Comparison of ENCODE assay signal across 9 cellular contexts in genomic region chr15:79283252-79284048, GRCh38. TPM values are rescaled to one million over a fixed set of nuclear protein-coding genes. Genes with fewer than 3 reads are reported as not detected.
DNase-seq lines count a peak whose midpoint lies in the region; ATAC-seq, FAIRE-seq and TF ChIP-seq lines count a peak whose summit lies in the region.
"Had no signal": no experiment of that assay in that cellular context is flagged by ENCODE, and none has a peak within 500 bp of the region (broad histone marks: within the 10 kb centered on the region; RNA-seq: fewer than 3 reads in every experiment).

No MANE protein-coding gene starts in this region.

- no peaks in the 10 kb centered on the region for H3K36me3 ChIP-seq in NT2/D1 (ENCODE audit: insufficient read depth, insufficient read length, low read length)
- no peaks in the 10 kb centered on the region for H3K36me3 ChIP-seq in brain microvascular endothelial cell (replicated peaks)
- H3K36me3 ChIP-seq in keratinocyte (ENCODE audit: control insufficient read depth in 2 of 2, extremely low read depth in 1 of 2, insufficient read depth in 2 of 2, low read length in 2 of 2), result no peaks in the 10 kb centered on the region

- H2AFZ ChIP-seq in keratinocyte (ENCODE audit: control insufficient read depth, low read length), result no peak overlapping the region

- no peak overlapping the region for H3K4me3 ChIP-seq in NT2/D1 (ENCODE audit: insufficient read length, low read depth)
- no peak overlapping the region for H3K4me3 ChIP-seq in brain microvascular endothelial cell (ENCODE audit: low read depth, low read length)
- H3K4me3 ChIP-seq in keratinocyte (ENCODE audit: control insufficient read depth in 2 of 3, extremely low read depth in 1 of 3, insufficient read depth in 2 of 3, low read depth in 1 of 3, low read length in 3 of 3), result no peak overlapping the region

- H3K79me2 ChIP-seq in keratinocyte (ENCODE audit: control insufficient read depth, insufficient read depth, low read length), result no peaks in the 10 kb centered on the region

- peaks cover 3% of the 10 kb centered on the region for H3K4me1 ChIP-seq in NT2/D1 (ENCODE audit: insufficient read depth, insufficient read length)
- H3K4me1 ChIP-seq in keratinocyte (ENCODE audit: control insufficient read depth, extremely low read depth, insufficient read depth, low read length), result no peaks in the 10 kb centered on the region

- dilution Hi-C loops in keratinocyte (cut with MboI; ENCODE audit: extremely low pct_ligation_motif_present, low sequenced_read_pairs), result no loop called here

- FAIRE-seq in GM12891 (lab: Jason Lieb, UNC), result no peak
- FAIRE-seq in keratinocyte (lab: Jason Lieb, UNC), result no peak

- H3K9me3 ChIP-seq in NT2/D1 (ENCODE audit: insufficient read depth, low read length), result no peaks in the 10 kb centered on the region
- H3K9me3 ChIP-seq in keratinocyte (ENCODE audit: control insufficient read depth, low read depth, low read length), result no peaks in the 10 kb centered on the region

- in situ Hi-C loops in brain microvascular endothelial cell (cut with HindIII; ENCODE audit: low pct_ligation_motif_present, low sequenced_read_pairs), result no loop called here

- H3K9me1 ChIP-seq in keratinocyte (ENCODE audit: control insufficient read depth, extremely low read depth, insufficient read depth, low read length), result no peaks in the 10 kb centered on the region

- DNase-seq in GM12891 (ENCODE audit: insufficient read length, low spot score), result peak; percentile 37
- DNase-seq in NT2/D1 (ENCODE audit: low read depth, low spot score), result peak; percentile 36
- DNase-seq in brain microvascular endothelial cell, result peak; percentile 18
- no peak for DNase-seq in keratinocyte (ENCODE audit: low read depth, low spot score)
- DNase-seq in superior temporal gyrus (ENCODE audit: extremely low spot score), result peak; percentile 36
- no peak for DNase-seq in SW480 (ENCODE audit: low spot score)
- DNase-seq in H4 (ENCODE audit: low spot score), result no peak

- H3K27ac ChIP-seq in brain microvascular endothelial cell (no peak overlapping the region), keratinocyte (ENCODE audit: control insufficient read depth, insufficient read depth, low read length) (no peak overlapping the region)
- H3K27ac ChIP-seq: HL-60 had no signal

- no peak for TF ChIP-seq CTCF in brain microvascular endothelial cell (IDR thresholded peaks at IDR 0.05; ENCODE audit: low read depth, low read length, missing control alignments)
- no peak for TF ChIP-seq CTCF in keratinocyte (optimal IDR thresholded peaks at IDR 0.05 in 1 of 3, IDR thresholded peaks at IDR 0.05 in 1 of 3, conservative IDR thresholded peaks at IDR 0.05 in 1 of 3; ENCODE audit: extremely low read depth in 1 of 3, insufficient read depth in 2 of 3, low read length in 3 of 3)

- H3K9ac ChIP-seq in NT2/D1 (ENCODE audit: insufficient read length, low read depth) (no peak overlapping the region), keratinocyte (ENCODE audit: control insufficient read depth, extremely low read depth, insufficient read depth, low read length) (no peak overlapping the region)

- H3K27me3 ChIP-seq in NT2/D1 (ENCODE audit: insufficient read depth, insufficient read length), result peaks cover 66% of the 10 kb centered on the region
- H3K27me3 ChIP-seq in brain microvascular endothelial cell (replicated peaks), result peaks cover 23% of the 10 kb centered on the region
- H3K27me3 ChIP-seq in keratinocyte (ENCODE audit: control insufficient read depth, extremely low read depth, insufficient read depth, low read length), result peaks cover 27% of the 10 kb centered on the region

- TF ChIP-seq POLR2A in GM12891 (IDR thresholded peaks at IDR 0.05; ENCODE audit: low read depth, low read length), result no peak

- H3K4me2 ChIP-seq in keratinocyte (ENCODE audit: control insufficient read depth, extremely low read depth, insufficient read depth, low read depth, low read length), result peak overlapping the region; percentile 42

- H4K20me1 ChIP-seq in keratinocyte (ENCODE audit: control insufficient read depth, extremely low read depth, insufficient read depth, low read length), result no peaks in the 10 kb centered on the region

- ATAC-seq in HG03159 (IDR thresholded peaks at IDR 0.05; ENCODE audit: unreplicated experiment), result no peak

TF ChIP-seq in GM12891, 5 proteins besides CTCF, POLR2A, EP300 and RAD21:
- no peak for TF ChIP-seq PAX5 (IDR thresholded peaks at IDR 0.05; ENCODE audit: insufficient read depth, low read length, severe bottlenecking)
- TF ChIP-seq SPI1 (IDR thresholded peaks at IDR 0.05; ENCODE audit: low read depth, low read length), result no peak
- TF ChIP-seq POU2F2 (IDR thresholded peaks at IDR 0.05; ENCODE audit: low read depth, low read length), result no peak

RNA-seq across cellular contexts. Expression of gene ANKRD34C, which starts 0.9 kb away (rescaled TPM):
- polyA plus RNA-seq in GM12891 (2012; ENCODE audit: low read depth, missing spikeins), result not detected
- polyA plus RNA-seq in keratinocyte, result not detected in 3 replicates
- polyA plus RNA-seq in keratinocyte (2011; ENCODE audit: low read depth), result not detected
- not detected in 2 replicates for polyA plus RNA-seq in keratinocyte (2011; cell fraction: cytosol; rRNA removed)
- not detected in 2 replicates for polyA plus RNA-seq in keratinocyte (2011; cell fraction: nucleus; rRNA removed)
- not detected in 2 replicates for polyA plus RNA-seq in keratinocyte (2012; ENCODE audit: low replicate concordance)
- not detected in 3 replicates for polyA minus RNA-seq in keratinocyte
- not detected for polyA minus RNA-seq in keratinocyte (2011; cell fraction: cytosol; rRNA and poly(A)+ RNA removed)
- polyA minus RNA-seq in keratinocyte (2011; cell fraction: nucleus; rRNA and poly(A)+ RNA removed), result not detected in 2 replicates
- 0.19 TPM in 1 of 2 replicates, not detected in the other for total RNA-seq in H4 (2014; rRNA removed; shearing (Covaris generic))

RNA-seq across cellular contexts. Expression of gene TMED3, which starts 27.5 kb away (rescaled TPM):
- 51.1 TPM for polyA plus RNA-seq in GM12891 (2012; ENCODE audit: low read depth, missing spikeins)
- polyA plus RNA-seq in keratinocyte, result 137 to 203 TPM (median 144 TPM) in 3 replicates
- polyA plus RNA-seq in keratinocyte (2011; ENCODE audit: low read depth), result 57.0 TPM
- 136 and 167 TPM in 2 replicates for polyA plus RNA-seq in keratinocyte (2011; cell fraction: cytosol; rRNA removed)
- polyA plus RNA-seq in keratinocyte (2011; cell fraction: nucleus; rRNA removed), result 111 and 128 TPM in 2 replicates
- polyA plus RNA-seq in keratinocyte (2012; ENCODE audit: low replicate concordance), result 103 and 125 TPM in 2 replicates
- 90.9 to 109 TPM (median 93.1 TPM) in 3 replicates for polyA minus RNA-seq in keratinocyte
- 111 TPM for polyA minus RNA-seq in keratinocyte (2011; cell fraction: cytosol; rRNA and poly(A)+ RNA removed)
- polyA minus RNA-seq in keratinocyte (2011; cell fraction: nucleus; rRNA and poly(A)+ RNA removed), result 44.2 and 46.1 TPM in 2 replicates
- 160 and 164 TPM in 2 replicates for total RNA-seq in H4 (2014; rRNA removed; shearing (Covaris generic))

Comparison
In these comparisons a context has a peak if more than half of its experiments do, and no peak if none do; other contexts are left out.
1. DNase-seq: peak in GM12891 (single experiment), NT2/D1 (single experiment), brain microvascular endothelial cell (single experiment) and superior temporal gyrus (single experiment); none in keratinocyte (single experiment), SW480 (single experiment) and H4 (single experiment).